In genomic region chr3:184743248-184743647, GRCh38 we compare ENCODE assay signal across 24 cellular contexts.
"Had no signal": no experiment of that assay in that cellular context is flagged by ENCODE, and none has a peak within 500 bp of the region (broad histone marks: within the 10 kb centered on the region; RNA-seq: fewer than 3 reads in every experiment).

No MANE protein-coding gene starts in this region.

- ATAC-seq: esophagus mucosa; gastrocnemius medialis; heart left ventricle; left ventricle myocardium superior; lower lobe of right lung; natural killer cell treated with Interleukin-12 subunit alpha and Interleukin-12 subunit beta and Interleukin-15 and Interleukin-18, amount 100 ng/mL, for 72 hours; sciatic nerve; stimulated activated naive B cell treated with anti-CD40 and anti-IgM and Interleukin-4, amounts not matched to agents 10 μg/mL and 1 μg/mL and 100 μg/mL, for 72 hours had no signal

- H3K9ac ChIP-seq: parathyroid adenoma had no signal

- H3K79me2 ChIP-seq: parathyroid adenoma had no signal

- H3K27ac ChIP-seq: dorsolateral prefrontal cortex, epithelial cell of prostate, gastrocnemius medialis, lower lobe of right lung, parathyroid adenoma, thoracic aorta, tibial nerve, upper lobe of left lung had no signal

- FAIRE-seq: colon, urothelium cell line had no signal

- H3K9me3 Mint-ChIP-seq: immature natural killer cell; natural killer cell treated with Interleukin-12 subunit alpha and Interleukin-12 subunit beta and Interleukin-15 and Interleukin-18, amount 100 ng/mL, for 72 hours; neural crest cell; stimulated activated naive B cell treated with anti-CD40 and anti-IgM and Interleukin-4, amounts not matched to agents 10 μg/mL and 1 μg/mL and 100 μg/mL, for 72 hours; stimulated activated naive CD8-positive, alpha-beta T cell treated with anti-CD3 and anti-CD28 coated beads, Interleukin-15, Interleukin-2, amounts not matched to agents 100 ng/mL and 50 ng/mL, for 24 hours had no signal

- H3K36me3 ChIP-seq: gastrocnemius medialis, heart left ventricle, lower lobe of right lung, thoracic aorta, tibial nerve, upper lobe of left lung had no signal

- H3K36me3 Mint-ChIP-seq: immature natural killer cell; natural killer cell treated with Interleukin-12 subunit alpha and Interleukin-12 subunit beta and Interleukin-15 and Interleukin-18, amount 100 ng/mL, for 72 hours; stimulated activated naive B cell treated with anti-CD40 and anti-IgM and Interleukin-4, amounts not matched to agents 10 μg/mL and 1 μg/mL and 100 μg/mL, for 72 hours had no signal

- H3K27me3 ChIP-seq: dorsolateral prefrontal cortex, gastrocnemius medialis, upper lobe of left lung had no signal

- H3K9me3 ChIP-seq: gastrocnemius medialis, heart left ventricle, lower lobe of right lung, thoracic aorta, tibial nerve, upper lobe of left lung had no signal

- H3K27ac Mint-ChIP-seq: immature natural killer cell; natural killer cell treated with Interleukin-12 subunit alpha and Interleukin-12 subunit beta and Interleukin-15 and Interleukin-18, amount 100 ng/mL, for 72 hours; progenitor cell of endocrine pancreas; stimulated activated naive B cell treated with anti-CD40 and anti-IgM and Interleukin-4, amounts not matched to agents 10 μg/mL and 1 μg/mL and 100 μg/mL, for 72 hours; stimulated activated naive CD8-positive, alpha-beta T cell treated with anti-CD3 and anti-CD28 coated beads, Interleukin-15, Interleukin-2, amounts not matched to agents 100 ng/mL and 50 ng/mL, for 24 hours had no signal

- DNase-seq: effector CD4-positive, alpha-beta T cell; foreskin fibroblast; gastrocnemius medialis; hypothalamus; immature natural killer cell; kidney glomerular epithelial cell; left ventricle myocardium superior; lower lobe of right lung; stimulated activated naive B cell treated with anti-CD40 and anti-IgM and Interleukin-4, amounts not matched to agents 10 μg/mL and 1 μg/mL and 100 μg/mL, for 72 hours; upper lobe of left lung had no signal

- H3K4me1 Mint-ChIP-seq: immature natural killer cell had no signal

- H2AFZ ChIP-seq: parathyroid adenoma had no signal

- H3K4me3 Mint-ChIP-seq: immature natural killer cell; natural killer cell treated with Interleukin-12 subunit alpha and Interleukin-12 subunit beta and Interleukin-15 and Interleukin-18, amount 100 ng/mL, for 72 hours; neural crest cell; stimulated activated naive B cell treated with anti-CD40 and anti-IgM and Interleukin-4, amounts not matched to agents 10 μg/mL and 1 μg/mL and 100 μg/mL, for 72 hours; stimulated activated naive CD8-positive, alpha-beta T cell treated with anti-CD3 and anti-CD28 coated beads, Interleukin-15, Interleukin-2, amounts not matched to agents 100 ng/mL and 50 ng/mL, for 24 hours had no signal

- H3K4me3 ChIP-seq: dorsolateral prefrontal cortex, gastrocnemius medialis, heart left ventricle, lower lobe of right lung, thoracic aorta, tibial nerve, upper lobe of left lung had no signal

- H3K4me1 ChIP-seq: gastrocnemius medialis, lower lobe of right lung, parathyroid adenoma had no signal
